ENCODE assay signal across 8 cellular contexts in genomic region chr1:151972533-151973270, GRCh38. TPM values are rescaled to one million over a fixed set of nuclear protein-coding genes. Genes with fewer than 3 reads are reported as not detected.
DNase-seq lines count a peak whose midpoint lies in the region; ATAC-seq lines count a peak whose summit lies in the region.

No MANE protein-coding gene starts in this region.

- peaks cover 0 to 9% of the 10 kb centered on the region in 2 donors for H3K27me3 Mint-ChIP-seq in natural killer cell treated with Interleukin-12 subunit alpha and Interleukin-12 subunit beta and Interleukin-15 and Interleukin-18, amount 100 ng/mL, for 72 hours

- ATAC-seq in natural killer cell treated with Interleukin-12 subunit alpha and Interleukin-12 subunit beta and Interleukin-15 and Interleukin-18, amount 100 ng/mL, for 72 hours, result peak; percentile 98 to 99
- ATAC-seq in GM21576 (IDR thresholded peaks at IDR 0.05; ENCODE audit: unreplicated experiment), result no peak

- H3K36me3 Mint-ChIP-seq in natural killer cell treated with Interleukin-12 subunit alpha and Interleukin-12 subunit beta and Interleukin-15 and Interleukin-18, amount 100 ng/mL, for 72 hours, result no peaks in the 10 kb centered on the region

- peak; percentile 52 for DNase-seq in NK-92 treated with Interleukin-12 subunit alpha and Interleukin-12 subunit beta, amount 100 ng/mL, for 24 hours (lab: John Stamatoyannopoulos, UW)
- DNase-seq in NK-92 (lab: John Stamatoyannopoulos, UW; ENCODE audit: unreplicated experiment) (no peak), RPMI8226 (peak; percentile 50), dedifferentiated amniotic fluid mesenchymal stem cell (ENCODE audit: extremely low spot score) (peak; percentile 64), NCI-H146 (lab: John Stamatoyannopoulos, UW) (no peak), UCSD-AML1 (lab: John Stamatoyannopoulos, UW; ENCODE audit: unreplicated experiment) (no peak)
- peak; percentile 80 for DNase-seq in natural killer cell treated with Interleukin-12 subunit alpha and Interleukin-12 subunit beta and Interleukin-15 and Interleukin-18, amount 100 ng/mL, for 72 hours (ENCODE audit: low spot score)

- no peaks in the 10 kb centered on the region for H3K9me3 Mint-ChIP-seq in natural killer cell treated with Interleukin-12 subunit alpha and Interleukin-12 subunit beta and Interleukin-15 and Interleukin-18, amount 100 ng/mL, for 72 hours

- peak overlapping the region; percentile 63 for H3K4me3 Mint-ChIP-seq in natural killer cell treated with Interleukin-12 subunit alpha and Interleukin-12 subunit beta and Interleukin-15 and Interleukin-18, amount 100 ng/mL, for 72 hours

- peaks cover 30 to 40% of the 10 kb centered on the region in 2 donors for H3K4me1 Mint-ChIP-seq in natural killer cell treated with Interleukin-12 subunit alpha and Interleukin-12 subunit beta and Interleukin-15 and Interleukin-18, amount 100 ng/mL, for 72 hours (ENCODE audit: low read depth in 2 of 2)

- H3K27ac Mint-ChIP-seq in natural killer cell treated with Interleukin-12 subunit alpha and Interleukin-12 subunit beta and Interleukin-15 and Interleukin-18, amount 100 ng/mL, for 72 hours, result peak overlapping the region; percentile 77 to 78

RNA-seq across cellular contexts. Expression of gene S100A10, which starts 21.0 kb away (rescaled TPM):
- total RNA-seq in natural killer cell treated with Interleukin-12 subunit alpha and Interleukin-12 subunit beta and Interleukin-15 and Interleukin-18, amount 100 ng/mL, for 72 hours, result 100 to 1,000 TPM; 152 to 263 TPM

Comparison
In these comparisons a context has a peak if more than half of its experiments do, and no peak if none do; other contexts are left out.
1. DNase-seq: peak in NK-92 treated with Interleukin-12 subunit alpha and Interleukin-12 subunit beta, amount 100 ng/mL, for 24 hours (single experiment), RPMI8226 (single experiment), dedifferentiated amniotic fluid mesenchymal stem cell (single experiment) and natural killer cell treated with Interleukin-12 subunit alpha and Interleukin-12 subunit beta and Interleukin-15 and Interleukin-18, amount 100 ng/mL, for 72 hours (single experiment); none in NK-92 (single experiment), NCI-H146 (single experiment) and UCSD-AML1 (single experiment).